12 cellular contexts compared by ENCODE assay signal in genomic region chr1:9643351-9644256, GRCh38. TPM values are rescaled to one million over a fixed set of nuclear protein-coding genes. Genes with fewer than 3 reads are reported as not detected.
DNase-seq lines count a peak whose midpoint lies in the region; ATAC-seq, FAIRE-seq and TF ChIP-seq lines count a peak whose summit lies in the region.
"Had no signal": no experiment of that assay in that cellular context is flagged by ENCODE, and none has a peak within 500 bp of the region (broad histone marks: within the 10 kb centered on the region; RNA-seq: fewer than 3 reads in every experiment).

No MANE protein-coding gene starts in this region.

- H3K79me2 ChIP-seq in HepG2 (ENCODE audit: insufficient read depth, low read length) = no peaks in the 10 kb centered on the region

- TF ChIP-seq CTCF in activated CD8-positive, alpha-beta T cell treated with anti-CD3 and anti-CD28 coated beads for 36 hours (IDR thresholded peaks at IDR 0.05) = no peak
- TF ChIP-seq CTCF in HepG2 (CRISPR knock-in tag; IDR thresholded peaks at IDR 0.05) (no peak), upper lobe of right lung (IDR thresholded peaks at IDR 0.05) (no peak), osteocyte (IDR thresholded peaks at IDR 0.05) (no peak)

- POLR2A ChIA-PET in activated CD8-positive, alpha-beta T cell treated with anti-CD3 and anti-CD28 coated beads for 36 hours (lab: Charles Lee) = interaction anchor here (1.1 to 11.6 kb wide), 5 partner anchors 8 to 73 kb away, joined by 3 to 120 read pairs (median 9); partner anchors contain the start of gene PIK3CD
- POLR2A ChIA-PET in HepG2 (lab: Yijun Ruan, JAX) = no interaction called here

- CTCF ChIA-PET in activated CD8-positive, alpha-beta T cell treated with anti-CD3 and anti-CD28 coated beads for 36 hours (lab: Charles Lee) = interaction anchor here (0.6 to 2.9 kb wide), 10 partner anchors 8 to 354 kb away, joined by 3 to 27 read pairs (median 4); partner anchors contain the start of gene PIK3CD
- CTCF ChIA-PET in HepG2 (lab: Yijun Ruan, JAX; ENCODE audit: low intra/inter-chr PET ratio, low total read pairs) = no interaction called here

- in situ Hi-C loops in HepG2 (cut with HindIII; ENCODE audit: extremely low pct_ligation_motif_present, low pct_unique_long_range_greater_than_20kb) = no loop called here

- no peak for TF ChIP-seq RAD21 in HepG2 (CRISPR knock-in tag; IDR thresholded peaks at IDR 0.05)

- 27% methylated on average over 8 of the region's 8 CpGs for WGBS in HepG2 (ENCODE audit: low lambda C conversion rate)

- peak overlapping the region; percentile 6 for H3K4me3 Mint-ChIP-seq in activated CD8-positive, alpha-beta T cell treated with anti-CD3 and anti-CD28 coated beads for 36 hours
- H3K4me3 Mint-ChIP-seq in osteocyte (ENCODE audit: unreplicated experiment) = no peak overlapping the region

- H3K27me3 ChIP-seq in HepG2 (ENCODE audit: control insufficient read depth in 1 of 2, insufficient read depth in 2 of 2, low read length in 2 of 2) = peaks cover 0 to 32% of the 10 kb centered on the region in 2 experiments; a peak in 4 of 5 replicates
- no peaks in the 10 kb centered on the region for H3K27me3 ChIP-seq in upper lobe of right lung
- H3K27me3 ChIP-seq: ovary had no signal

- H3K36me3 ChIP-seq in HepG2 (replicated peaks in 1 of 2; ENCODE audit: control insufficient read depth in 1 of 2, insufficient read depth in 2 of 2, low read length in 2 of 2) = no peaks in the 10 kb centered on the region
- H3K36me3 ChIP-seq in upper lobe of right lung = no peaks in the 10 kb centered on the region
- H3K36me3 ChIP-seq: ovary had no signal

- TF ChIP-seq POLR2A in HepG2 (IDR thresholded peaks at IDR 0.05; ENCODE audit: insufficient read depth in 1 of 2, low read depth in 2 of 2, low read length in 2 of 2) = no peak

- peak; percentile 58 for ATAC-seq in activated CD8-positive, alpha-beta T cell treated with anti-CD3 and anti-CD28 coated beads for 36 hours
- ATAC-seq in HepG2 = no peak
- peak; percentile 77 for ATAC-seq in upper lobe of right lung

- no peaks in the 10 kb centered on the region for H3K27me3 Mint-ChIP-seq in activated CD8-positive, alpha-beta T cell treated with anti-CD3 and anti-CD28 coated beads for 36 hours
- H3K27me3 Mint-ChIP-seq in osteocyte (ENCODE audit: unreplicated experiment) = peaks cover 7% of the 10 kb centered on the region

- H3K9me3 Mint-ChIP-seq in activated CD8-positive, alpha-beta T cell treated with anti-CD3 and anti-CD28 coated beads for 36 hours = no peaks in the 10 kb centered on the region
- no peaks in the 10 kb centered on the region for H3K9me3 Mint-ChIP-seq in osteocyte (ENCODE audit: unreplicated experiment)

- H3K4me2 ChIP-seq in HepG2 (ENCODE audit: low read depth, low read length) = no peak overlapping the region

- peaks cover 44% of the 10 kb centered on the region for H3K36me3 Mint-ChIP-seq in activated CD8-positive, alpha-beta T cell treated with anti-CD3 and anti-CD28 coated beads for 36 hours (ENCODE audit: low read depth)
- no peaks in the 10 kb centered on the region for H3K36me3 Mint-ChIP-seq in osteocyte (ENCODE audit: unreplicated experiment)

- intact Hi-C loops in activated CD8-positive, alpha-beta T cell treated with anti-CD3 and anti-CD28 coated beads for 36 hours (cut with micrococcal nuclease) = no loop called here
- intact Hi-C loops in HepG2 (cut with micrococcal nuclease; ENCODE audit: unreplicated experiment) = no loop called here
- intact Hi-C loops in upper lobe of right lung (cut with DNase I) = no loop called here

- peak; percentile 38 for DNase-seq in stimulated activated CD4-positive, alpha-beta T cell treated with anti-CD3 and anti-CD28 coated beads, Interleukin-15, amount 100 ng/mL, for 24 hours
- DNase-seq in stimulated activated CD4-positive, alpha-beta T cell treated with anti-CD3 and anti-CD28 coated beads, Interleukin-12 subunit alpha, Interleukin-12 subunit beta, amount 100 ng/mL, for 4 hours = no peak
- peak; percentile 72 for DNase-seq in activated CD8-positive, alpha-beta T cell treated with anti-CD3 and anti-CD28 coated beads for 36 hours
- DNase-seq in HepG2 (ENCODE audit: low spot score) = no peak
- no peak for DNase-seq in upper lobe of right lung
- no peak for DNase-seq in GM19239 (ENCODE audit: insufficient read length, low spot score)
- DNase-seq in NCI-H82 treated with DMSO at 0.1 percent for 48 hours (lab: John Stamatoyannopoulos, UW; ENCODE audit: unreplicated experiment) = no peak
- DNase-seq in osteocyte (ENCODE audit: extremely low spot score, unreplicated experiment) = no peak
- DNase-seq: central memory CD4-positive, alpha-beta T cell; hippocampal formation; NCI-H2227 treated with DMSO at 0.1 percent for 48 hours; ovary had no signal

- TF ChIP-seq EP300 in HepG2 (IDR thresholded peaks at IDR 0.05; ENCODE audit: low read depth in 2 of 2, low read length in 2 of 2) (no peak), HepG2 (CRISPR knock-in tag; IDR thresholded peaks at IDR 0.05; ENCODE audit: borderline replicate concordance) (no peak)

- FAIRE-seq in HepG2 (lab: Jason Lieb, UNC) (no peak), GM19239 (lab: Jason Lieb, UNC) (no peak)

- H3K27ac ChIP-seq in HepG2 (ENCODE audit: extremely low read length, insufficient read depth, low read length) (no peak overlapping the region), upper lobe of right lung (no peak overlapping the region)
- H3K27ac ChIP-seq: ovary had no signal

- H3K4me1 ChIP-seq in HepG2 (ENCODE audit: insufficient read depth, low read length) = no peaks in the 10 kb centered on the region
- no peaks in the 10 kb centered on the region for H3K4me1 ChIP-seq in upper lobe of right lung

- H3K4me1 Mint-ChIP-seq in activated CD8-positive, alpha-beta T cell treated with anti-CD3 and anti-CD28 coated beads for 36 hours (ENCODE audit: low read depth) = peaks cover 66% of the 10 kb centered on the region
- no peaks in the 10 kb centered on the region for H3K4me1 Mint-ChIP-seq in osteocyte (ENCODE audit: unreplicated experiment)

- H4K20me1 ChIP-seq in HepG2 (ENCODE audit: insufficient read depth, low read length) = no peaks in the 10 kb centered on the region

- no peak overlapping the region for H2AFZ ChIP-seq in HepG2 (ENCODE audit: low read length)

- BruUV-seq in HepG2 (replicated peaks; lab: Mats Ljungman, UMichigan) = no TSS peak

- no peak overlapping the region for H3K9ac ChIP-seq in HepG2 (ENCODE audit: insufficient read depth, low read depth, low read length)

- H3K4me3 ChIP-seq in HepG2 (replicated peaks in 1 of 3; ENCODE audit: insufficient read depth in 1 of 3, low read depth in 2 of 3, low read length in 3 of 3) = no peak overlapping the region
- no peak overlapping the region for H3K4me3 ChIP-seq in upper lobe of right lung
- H3K4me3 ChIP-seq: ovary had no signal

- no peaks in the 10 kb centered on the region for H3K9me3 ChIP-seq in HepG2 (ENCODE audit: low read length)
- no peaks in the 10 kb centered on the region for H3K9me3 ChIP-seq in upper lobe of right lung
- H3K9me3 ChIP-seq: ovary had no signal

- peak overlapping the region; percentile 68 for H3K27ac Mint-ChIP-seq in activated CD8-positive, alpha-beta T cell treated with anti-CD3 and anti-CD28 coated beads for 36 hours
- H3K27ac Mint-ChIP-seq in osteocyte (ENCODE audit: unreplicated experiment) = no peak overlapping the region

RNA-seq across cellular contexts. Expression of gene PIK3CD, which starts 7.9 kb away (rescaled TPM):
- total RNA-seq in activated CD8-positive, alpha-beta T cell treated with anti-CD3 and anti-CD28 coated beads for 36 hours = 100 to 1,000 TPM; 152 to 158 TPM
- 6.6 and 7.1 TPM in 2 replicates for total RNA-seq in HepG2 (2016; rRNA removed; fragmentation: Illumina TruSeq; extraction: Trizol)
- total RNA-seq in HepG2 (2016; cell fraction: cytosol; rRNA removed; fragmentation: Illumina TruSeq; extraction: Trizol; ENCODE audit: low read depth) = 1.2 and 1.5 TPM in 2 replicates
- 5.2 and 7.8 TPM in 2 replicates for total RNA-seq in HepG2 (2016; cell fraction: insoluble cytoplasmic fraction; rRNA removed; fragmentation: Illumina TruSeq; extraction: Trizol)
- 3.5 and 3.7 TPM in 2 replicates for total RNA-seq in HepG2 (2016; cell fraction: membrane; rRNA removed; fragmentation: Illumina TruSeq; extraction: Trizol)
- 6.8 and 7.8 TPM in 2 replicates for total RNA-seq in HepG2 (2016; cell fraction: nucleus; rRNA removed; fragmentation: Illumina TruSeq; extraction: Trizol)
- polyA plus RNA-seq in HepG2 (2011; rRNA removed) = 10.0 and 12.5 TPM in 2 replicates
- 6.6 and 8.0 TPM in 2 replicates for polyA plus RNA-seq in HepG2 (2011; cell fraction: cytosol; rRNA removed)
- polyA plus RNA-seq in HepG2 (2011; cell fraction: nucleus; rRNA removed) = 43.0 and 43.6 TPM in 2 replicates
- 9.7 and 11.2 TPM in 2 replicates for polyA plus RNA-seq in HepG2 (2012)
- 0.95 and 1.2 TPM in 2 replicates for polyA plus RNA-seq in HepG2 (2016; cell fraction: cytosol; fragmentation: Illumina TruSeq; extraction: Trizol; ENCODE audit: low read depth)
- polyA plus RNA-seq in HepG2 (2016; cell fraction: insoluble cytoplasmic fraction; fragmentation: Illumina TruSeq; extraction: Trizol; ENCODE audit: low read depth) = 5.2 and 6.0 TPM in 2 replicates
- 2.1 and 2.5 TPM in 2 replicates for polyA plus RNA-seq in HepG2 (2016; cell fraction: membrane; fragmentation: Illumina TruSeq; extraction: Trizol; ENCODE audit: low read depth)
- 18.6 and 20.4 TPM in 2 replicates for polyA plus RNA-seq in HepG2 (2016; cell fraction: nucleus; fragmentation: Illumina TruSeq; extraction: Trizol; ENCODE audit: insufficient read depth, low read depth)
- polyA minus RNA-seq in HepG2 (2011; rRNA and poly(A)+ RNA removed; ENCODE audit: low replicate concordance) = 1.2 and 22.6 TPM in 2 replicates
- polyA minus RNA-seq in HepG2 (2011; cell fraction: cytosol; rRNA and poly(A)+ RNA removed) = 8.6 and 9.7 TPM in 2 replicates
- 11.7 and 12.7 TPM in 2 replicates for polyA minus RNA-seq in HepG2 (2011; cell fraction: nucleus; rRNA and poly(A)+ RNA removed)
- 18.2 TPM for total RNA-seq in upper lobe of right lung
- 10.1 and 14.6 TPM in 2 replicates for total RNA-seq in osteocyte

RNA-seq across cellular contexts. Expression of gene TMEM201, which starts 54.9 kb away (rescaled TPM):
- total RNA-seq in activated CD8-positive, alpha-beta T cell treated with anti-CD3 and anti-CD28 coated beads for 36 hours = 10 to 100 TPM; 16.2 to 18.1 TPM
- total RNA-seq in HepG2 (2016; rRNA removed; fragmentation: Illumina TruSeq; extraction: Trizol) = 5.7 and 8.2 TPM in 2 replicates
- total RNA-seq in HepG2 (2016; cell fraction: cytosol; rRNA removed; fragmentation: Illumina TruSeq; extraction: Trizol; ENCODE audit: low read depth) = 2.8 TPM in 2 replicates
- total RNA-seq in HepG2 (2016; cell fraction: insoluble cytoplasmic fraction; rRNA removed; fragmentation: Illumina TruSeq; extraction: Trizol) = 3.7 and 9.3 TPM in 2 replicates
- total RNA-seq in HepG2 (2016; cell fraction: membrane; rRNA removed; fragmentation: Illumina TruSeq; extraction: Trizol) = 8.8 and 9.5 TPM in 2 replicates
- 13.9 and 14.4 TPM in 2 replicates for total RNA-seq in HepG2 (2016; cell fraction: nucleus; rRNA removed; fragmentation: Illumina TruSeq; extraction: Trizol)
- polyA plus RNA-seq in HepG2 (2011; rRNA removed) = 1.5 and 2.1 TPM in 2 replicates
- polyA plus RNA-seq in HepG2 (2011; cell fraction: cytosol; rRNA removed) = 1.2 and 1.7 TPM in 2 replicates
- 11.5 and 13.6 TPM in 2 replicates for polyA plus RNA-seq in HepG2 (2011; cell fraction: nucleus; rRNA removed)
- polyA plus RNA-seq in HepG2 (2012) = 4.9 and 7.2 TPM in 2 replicates
- polyA plus RNA-seq in HepG2 (2016; cell fraction: cytosol; fragmentation: Illumina TruSeq; extraction: Trizol; ENCODE audit: low read depth) = 2.6 and 2.7 TPM in 2 replicates
- polyA plus RNA-seq in HepG2 (2016; cell fraction: insoluble cytoplasmic fraction; fragmentation: Illumina TruSeq; extraction: Trizol; ENCODE audit: low read depth) = 5.4 and 7.8 TPM in 2 replicates
- polyA plus RNA-seq in HepG2 (2016; cell fraction: membrane; fragmentation: Illumina TruSeq; extraction: Trizol; ENCODE audit: low read depth) = 6.4 and 6.7 TPM in 2 replicates
- polyA plus RNA-seq in HepG2 (2016; cell fraction: nucleus; fragmentation: Illumina TruSeq; extraction: Trizol; ENCODE audit: insufficient read depth, low read depth) = 24.0 and 25.7 TPM in 2 replicates
- polyA minus RNA-seq in HepG2 (2011; rRNA and poly(A)+ RNA removed; ENCODE audit: low replicate concordance) = 8.5 and 12.3 TPM in 2 replicates
- 5.4 and 5.5 TPM in 2 replicates for polyA minus RNA-seq in HepG2 (2011; cell fraction: cytosol; rRNA and poly(A)+ RNA removed)
- polyA minus RNA-seq in HepG2 (2011; cell fraction: nucleus; rRNA and poly(A)+ RNA removed) = 9.0 and 9.2 TPM in 2 replicates
- total RNA-seq in upper lobe of right lung = 8.5 TPM
- 17.3 and 17.9 TPM in 2 replicates for total RNA-seq in osteocyte

Comparison
In these comparisons a context has a peak if more than half of its experiments do, and no peak if none do; other contexts are left out.
1. DNase-seq: peak in stimulated activated CD4-positive, alpha-beta T cell treated with anti-CD3 and anti-CD28 coated beads, Interleukin-15, amount 100 ng/mL, for 24 hours (single experiment) and activated CD8-positive, alpha-beta T cell treated with anti-CD3 and anti-CD28 coated beads for 36 hours (single experiment); none in stimulated activated CD4-positive, alpha-beta T cell treated with anti-CD3 and anti-CD28 coated beads, Interleukin-12 subunit alpha, Interleukin-12 subunit beta, amount 100 ng/mL, for 4 hours (single experiment), HepG2 (single experiment), upper lobe of right lung (single experiment), GM19239 (single experiment), NCI-H82 treated with DMSO at 0.1 percent for 48 hours (single experiment) and osteocyte (single experiment).